8 cellular contexts compared by ENCODE assay signal in the genomic region with DNA sequence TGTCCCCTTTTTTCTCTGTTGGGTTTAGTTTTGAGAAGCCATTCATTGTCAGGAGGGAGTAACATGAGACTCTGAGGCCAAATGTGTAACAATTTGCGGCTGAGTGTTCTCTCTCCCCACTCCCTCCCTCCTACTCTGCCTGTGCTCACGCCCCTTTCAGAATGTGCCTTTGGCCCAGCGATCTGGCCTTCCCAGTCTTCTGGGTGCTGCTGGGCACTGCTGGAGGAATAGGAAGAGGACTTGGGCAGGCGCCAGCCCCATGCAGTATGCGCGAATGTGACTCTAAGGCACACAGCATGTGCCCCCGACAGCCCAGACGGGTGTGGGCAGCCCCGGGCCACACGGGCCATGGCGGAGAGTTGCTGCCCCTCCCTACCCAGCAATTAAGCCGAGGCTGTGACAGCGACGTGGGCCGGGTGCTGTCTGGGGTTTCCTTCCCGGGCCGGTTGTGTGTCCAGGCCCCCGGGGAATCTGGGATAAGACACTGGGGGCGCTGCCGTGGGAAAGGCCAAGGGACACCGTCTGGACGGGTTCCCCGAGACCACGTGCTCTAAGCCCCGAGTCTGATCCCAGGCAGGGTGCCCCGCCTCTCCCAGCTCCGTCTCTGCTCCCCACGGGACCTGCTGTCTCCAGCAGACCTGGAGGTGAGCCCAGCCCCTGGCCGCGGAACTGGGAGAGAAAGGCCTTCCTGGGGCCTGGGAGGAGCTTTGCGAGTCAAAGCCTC.
DNase-seq lines count a peak whose midpoint lies in the region; ATAC-seq and TF ChIP-seq lines count a peak whose summit lies in the region.

No MANE protein-coding gene starts in this region.

- peak overlapping the region in 1 of 3 experiments; percentile 86; a peak in 1 of 7 replicates for H3K27ac Mint-ChIP-seq in H9

- no peaks in the 10 kb centered on the region for H3K79me1 ChIP-seq in H9 (ENCODE audit: insufficient read depth, low read depth, low read length, poor library complexity, severe bottlenecking)

- H2AK5ac ChIP-seq in H9 (ENCODE audit: insufficient read length, low read length), result no peak overlapping the region

- no peak overlapping the region for H3K4me3 ChIP-seq in Panc1 (ENCODE audit: low read depth in 2 of 2, low read length in 2 of 2)

- no peak overlapping the region for H4K5ac ChIP-seq in H9 (ENCODE audit: insufficient read length, low read depth, low read length)

- no peaks in the 10 kb centered on the region for H3K23me2 ChIP-seq in H9 (ENCODE audit: insufficient read length, low read depth, low read length, poor library complexity, severe bottlenecking)

- TF ChIP-seq CTCF in H9 (conservative IDR thresholded peaks at IDR 0.05), result peak; percentile 20
- TF ChIP-seq CTCF in Panc1 (IDR thresholded peaks at IDR 0.05), result peak; percentile 40

- no peaks in the 10 kb centered on the region for H3K4me1 ChIP-seq in H9 (ENCODE audit: insufficient read depth, low read length)
- no peaks in the 10 kb centered on the region for H3K4me1 ChIP-seq in Panc1 (ENCODE audit: control insufficient read depth, insufficient read depth, low read length)

- no peak overlapping the region for H2BK120ac ChIP-seq in H9 (ENCODE audit: low read depth, low read length, poor library complexity, severe bottlenecking)

- DNase-seq in H9 (peak; percentile 49), Panc1 (ENCODE audit: low read depth, low spot score) (no peak), foreskin melanocyte (peak; percentile 92), nucleus accumbens (lab: John Stamatoyannopoulos, UW) (peak in 52 of 56 donors; percentile 7 to 84 (median 51)), occipital lobe (lab: John Stamatoyannopoulos, UW) (no peak), DMS114 treated with DMSO at 0.1 percent for 48 hours (lab: John Stamatoyannopoulos, UW; ENCODE audit: unreplicated experiment) (no peak)

- H3T11ph ChIP-seq in H9 (ENCODE audit: low read length), result no peak overlapping the region

- no peak overlapping the region for H3K27ac ChIP-seq in H9 (ENCODE audit: insufficient read length, low read depth, low read length)
- H3K27ac ChIP-seq in Panc1 (ENCODE audit: low read length), result no peak overlapping the region

- H2BK15ac ChIP-seq in H9 (ENCODE audit: low read depth, low read length), result no peak overlapping the region

- H3K27me3 Mint-ChIP-seq in H9 (ENCODE audit: low read depth), result peaks cover 23% of the 10 kb centered on the region

- no peak overlapping the region for H3K18ac ChIP-seq in H9 (ENCODE audit: insufficient read length, low read depth, low read length)

- peak overlapping the region; percentile 5 for H3K4me2 ChIP-seq in H9 (ENCODE audit: insufficient read depth, insufficient read length, low read length)

- CTCF ChIA-PET in Panc1 (lab: Charles Lee), result no interaction called here

- peak overlapping the region; percentile 49 to 60; a peak in 4 of 5 replicates for H3K4me3 Mint-ChIP-seq in H9

- no peaks in the 10 kb centered on the region for H4K20me1 ChIP-seq in H9 (ENCODE audit: control insufficient read depth, insufficient read depth, insufficient read length)

- no peak overlapping the region for H4K8ac ChIP-seq in H9 (replicated peaks; ENCODE audit: insufficient read length, low read depth, low read length)

- no peak overlapping the region for H3K4ac ChIP-seq in H9 (ENCODE audit: low read depth, low read length)

- H2BK5ac ChIP-seq in H9 (ENCODE audit: insufficient read length, low read length), result no peak overlapping the region

- H3K27me3 ChIP-seq in H9 (ENCODE audit: insufficient read depth, low read length), result no peaks in the 10 kb centered on the region
- no peaks in the 10 kb centered on the region for H3K27me3 ChIP-seq in Panc1 (ENCODE audit: control insufficient read depth, insufficient read depth, low read length)

- no peaks in the 10 kb centered on the region for H3K79me2 ChIP-seq in H9 (ENCODE audit: insufficient read depth, low read length)

- H2BK12ac ChIP-seq in H9 (ENCODE audit: insufficient read length, low read depth, low read length), result no peak overlapping the region

- H3K9me3 Mint-ChIP-seq in H9, result no peaks in the 10 kb centered on the region

- ATAC-seq in Panc1 (no peak), GM21381 (IDR thresholded peaks at IDR 0.05; ENCODE audit: unreplicated experiment) (no peak), HG02798 (IDR thresholded peaks at IDR 0.05; ENCODE audit: poor library complexity, unreplicated experiment) (no peak)

- no peak overlapping the region for H3K9ac ChIP-seq in H9 (ENCODE audit: extremely low read depth, insufficient read length, low read length)

- H3K36me3 ChIP-seq in Panc1 (ENCODE audit: control insufficient read depth, insufficient read depth, low read length), result no peaks in the 10 kb centered on the region

- POLR2A ChIA-PET in Panc1 (lab: Charles Lee), result interaction anchor here (0.6 kb wide), 1 partner anchor 65 kb away, joined by 9 read pairs; no protein-coding TSS in a partner anchor

- H2AFZ ChIP-seq in H9 (ENCODE audit: low read length), result no peak overlapping the region

- in situ Hi-C loops in Panc1 (cut with HindIII; ENCODE audit: low pct_unique_long_range_greater_than_20kb, low sequenced_read_pairs), result no loop called here

- H4K91ac ChIP-seq in H9 (ENCODE audit: insufficient read length, low read depth, low read length), result no peak overlapping the region

- H3K14ac ChIP-seq in H9 (ENCODE audit: insufficient read depth, low read length), result no peak overlapping the region

- H3K4me1 Mint-ChIP-seq in H9, result peaks cover 8 to 14% of the 10 kb centered on the region in 2 experiments

- peaks cover 0 to 2% (median 0%) of the 10 kb centered on the region in 3 experiments; a peak in 1 of 7 replicates for H3K36me3 Mint-ChIP-seq in H9 (ENCODE audit: insufficient read depth in 1 of 3, low read depth in 3 of 3)

- WGBS in H9 (ENCODE audit: extremely low coverage, insufficient read length, low lambda C conversion rate), result no CpG with 5 or more reads among the region's 31 CpGs

- intact Hi-C loops in Panc1 (cut with micrococcal nuclease; ENCODE audit: unreplicated experiment), result loop anchor here (5.0 kb wide), 1 partner anchor 272 kb away; no protein-coding TSS in a partner anchor

- H3K9me3 ChIP-seq in H9 (ENCODE audit: control insufficient read depth, low read depth, low read length) (no peaks in the 10 kb centered on the region), Panc1 (ENCODE audit: control insufficient read depth, insufficient read depth, low read depth, low read length) (no peaks in the 10 kb centered on the region)

- no peak overlapping the region for H3K56ac ChIP-seq in H9 (ENCODE audit: insufficient read length, low read depth, low read length)

- BruUV-seq in Panc1 (replicated peaks; lab: Mats Ljungman, UMichigan), result no TSS peak

- no peak overlapping the region for H3K23ac ChIP-seq in H9 (ENCODE audit: insufficient read length, low read depth, low read length)

- H2BK20ac ChIP-seq in H9 (ENCODE audit: low read depth, low read length, poor library complexity, severe bottlenecking), result no peak overlapping the region

Comparison
In these comparisons a context has a peak if more than half of its experiments do, and no peak if none do; other contexts are left out.
1. DNase-seq: peak in H9 (single experiment), foreskin melanocyte (single experiment) and nucleus accumbens (52 of 56); none in Panc1 (single experiment), occipital lobe (single experiment) and DMS114 treated with DMSO at 0.1 percent for 48 hours (single experiment).